2 cellular contexts compared by ENCODE assay signal in the genomic region with DNA sequence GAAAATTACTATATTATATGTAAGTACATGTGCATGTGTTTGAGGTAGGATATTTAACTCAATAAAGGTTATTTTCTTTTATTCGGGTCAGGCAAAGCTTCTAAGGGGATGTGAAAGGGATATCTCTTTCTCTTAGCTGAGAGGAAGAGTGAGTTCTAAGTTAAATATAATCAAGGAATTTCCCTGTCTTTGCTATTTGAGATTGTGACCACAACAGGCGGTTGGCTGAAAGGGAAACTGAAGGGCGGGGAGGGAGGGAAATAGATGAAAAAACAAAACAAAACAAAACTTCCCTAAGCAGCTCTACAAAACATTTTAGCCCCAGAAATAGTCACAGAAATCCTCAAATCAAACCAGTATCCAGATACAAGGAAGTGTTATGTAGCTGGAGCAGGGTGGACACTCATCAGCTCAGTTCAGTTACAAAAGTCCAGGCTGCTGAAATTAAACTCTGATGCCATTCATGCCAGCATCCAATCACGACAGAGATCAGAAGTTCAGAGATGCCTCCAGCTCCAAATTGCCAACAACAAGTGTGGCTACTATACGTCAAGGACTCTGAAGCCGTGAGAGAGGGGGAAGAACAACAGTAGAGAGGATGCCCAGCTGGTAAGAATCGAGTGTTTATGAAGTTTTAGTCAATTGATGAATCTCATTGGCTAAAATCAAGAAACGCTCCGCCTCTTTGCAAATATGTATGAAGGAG.
TF ChIP-seq lines count a peak whose summit lies in the region.

No MANE protein-coding gene starts in this region.

TF ChIP-seq in SK-N-SH treated with all-trans-retinoic acid at 6 μM for 48 hours, 23 proteins besides CTCF, POLR2A, EP300 and RAD21 (continued from another document):
- TF ChIP-seq, protein P1, sequence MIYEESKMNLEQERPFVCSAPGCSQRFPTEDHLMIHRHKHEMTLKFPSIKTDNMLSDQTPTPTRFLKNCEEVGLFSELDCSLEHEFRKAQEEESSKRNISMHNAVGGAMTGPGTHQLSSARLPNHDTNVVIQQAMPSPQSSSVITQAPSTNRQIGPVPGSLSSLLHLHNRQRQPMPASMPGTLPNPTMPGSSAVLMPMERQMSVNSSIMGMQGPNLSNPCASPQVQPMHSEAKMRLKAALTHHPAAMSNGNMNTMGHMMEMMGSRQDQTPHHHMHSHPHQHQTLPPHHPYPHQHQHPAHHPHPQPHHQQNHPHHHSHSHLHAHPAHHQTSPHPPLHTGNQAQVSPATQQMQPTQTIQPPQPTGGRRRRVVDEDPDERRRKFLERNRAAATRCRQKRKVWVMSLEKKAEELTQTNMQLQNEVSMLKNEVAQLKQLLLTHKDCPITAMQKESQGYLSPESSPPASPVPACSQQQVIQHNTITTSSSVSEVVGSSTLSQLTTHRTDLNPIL (CRISPR knock-in tag; IDR thresholded peaks at IDR 0.05; ENCODE audit: low read depth) = no peak
- TF ChIP-seq ZNF70 (CRISPR knock-in tag; IDR thresholded peaks at IDR 0.05) (no peak), SNAI2 (CRISPR knock-in tag; IDR thresholded peaks at IDR 0.05) (no peak), TOX (CRISPR knock-in tag; IDR thresholded peaks at IDR 0.05; ENCODE audit: borderline replicate concordance) (no peak), ISL1 (CRISPR knock-in tag; IDR thresholded peaks at IDR 0.05) (no peak), ZNF8 (CRISPR knock-in tag; IDR thresholded peaks at IDR 0.05) (no peak), ARNTL (CRISPR knock-in tag; IDR thresholded peaks at IDR 0.05; ENCODE audit: borderline replicate concordance, low read depth) (no peak), TCF4 (CRISPR knock-in tag; IDR thresholded peaks at IDR 0.05; ENCODE audit: borderline replicate concordance) (no peak)
- TF ChIP-seq, protein P2, sequence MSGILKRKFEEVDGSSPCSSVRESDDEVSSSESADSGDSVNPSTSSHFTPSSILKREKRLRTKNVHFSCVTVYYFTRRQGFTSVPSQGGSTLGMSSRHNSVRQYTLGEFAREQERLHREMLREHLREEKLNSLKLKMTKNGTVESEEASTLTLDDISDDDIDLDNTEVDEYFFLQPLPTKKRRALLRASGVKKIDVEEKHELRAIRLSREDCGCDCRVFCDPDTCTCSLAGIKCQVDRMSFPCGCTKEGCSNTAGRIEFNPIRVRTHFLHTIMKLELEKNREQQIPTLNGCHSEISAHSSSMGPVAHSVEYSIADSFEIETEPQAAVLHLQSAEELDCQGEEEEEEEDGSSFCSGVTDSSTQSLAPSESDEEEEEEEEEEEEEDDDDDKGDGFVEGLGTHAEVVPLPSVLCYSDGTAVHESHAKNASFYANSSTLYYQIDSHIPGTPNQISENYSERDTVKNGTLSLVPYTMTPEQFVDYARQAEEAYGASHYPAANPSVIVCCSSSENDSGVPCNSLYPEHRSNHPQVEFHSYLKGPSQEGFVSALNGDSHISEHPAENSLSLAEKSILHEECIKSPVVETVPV (CRISPR knock-in tag; IDR thresholded peaks at IDR 0.05) = no peak
- TF ChIP-seq, protein P3, sequence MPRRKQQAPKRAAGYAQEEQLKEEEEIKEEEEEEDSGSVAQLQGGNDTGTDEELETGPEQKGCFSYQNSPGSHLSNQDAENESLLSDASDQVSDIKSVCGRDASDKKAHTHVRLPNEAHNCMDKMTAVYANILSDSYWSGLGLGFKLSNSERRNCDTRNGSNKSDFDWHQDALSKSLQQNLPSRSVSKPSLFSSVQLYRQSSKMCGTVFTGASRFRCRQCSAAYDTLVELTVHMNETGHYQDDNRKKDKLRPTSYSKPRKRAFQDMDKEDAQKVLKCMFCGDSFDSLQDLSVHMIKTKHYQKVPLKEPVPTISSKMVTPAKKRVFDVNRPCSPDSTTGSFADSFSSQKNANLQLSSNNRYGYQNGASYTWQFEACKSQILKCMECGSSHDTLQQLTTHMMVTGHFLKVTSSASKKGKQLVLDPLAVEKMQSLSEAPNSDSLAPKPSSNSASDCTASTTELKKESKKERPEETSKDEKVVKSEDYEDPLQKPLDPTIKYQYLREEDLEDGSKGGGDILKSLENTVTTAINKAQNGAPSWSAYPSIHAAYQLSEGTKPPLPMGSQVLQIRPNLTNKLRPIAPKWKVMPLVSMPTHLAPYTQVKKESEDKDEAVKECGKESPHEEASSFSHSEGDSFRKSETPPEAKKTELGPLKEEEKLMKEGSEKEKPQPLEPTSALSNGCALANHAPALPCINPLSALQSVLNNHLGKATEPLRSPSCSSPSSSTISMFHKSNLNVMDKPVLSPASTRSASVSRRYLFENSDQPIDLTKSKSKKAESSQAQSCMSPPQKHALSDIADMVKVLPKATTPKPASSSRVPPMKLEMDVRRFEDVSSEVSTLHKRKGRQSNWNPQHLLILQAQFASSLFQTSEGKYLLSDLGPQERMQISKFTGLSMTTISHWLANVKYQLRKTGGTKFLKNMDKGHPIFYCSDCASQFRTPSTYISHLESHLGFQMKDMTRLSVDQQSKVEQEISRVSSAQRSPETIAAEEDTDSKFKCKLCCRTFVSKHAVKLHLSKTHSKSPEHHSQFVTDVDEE (CRISPR knock-in tag; IDR thresholded peaks at IDR 0.05) = no peak
TF ChIP-seq in SK-N-SH treated with all-trans-retinoic acid at 6 μM for 48 hours: peak in this region for 0.

TF ChIP-seq in GM23338, 12 proteins besides CTCF, POLR2A, EP300 and RAD21 (continued from another document):
- TF ChIP-seq, protein P4, sequence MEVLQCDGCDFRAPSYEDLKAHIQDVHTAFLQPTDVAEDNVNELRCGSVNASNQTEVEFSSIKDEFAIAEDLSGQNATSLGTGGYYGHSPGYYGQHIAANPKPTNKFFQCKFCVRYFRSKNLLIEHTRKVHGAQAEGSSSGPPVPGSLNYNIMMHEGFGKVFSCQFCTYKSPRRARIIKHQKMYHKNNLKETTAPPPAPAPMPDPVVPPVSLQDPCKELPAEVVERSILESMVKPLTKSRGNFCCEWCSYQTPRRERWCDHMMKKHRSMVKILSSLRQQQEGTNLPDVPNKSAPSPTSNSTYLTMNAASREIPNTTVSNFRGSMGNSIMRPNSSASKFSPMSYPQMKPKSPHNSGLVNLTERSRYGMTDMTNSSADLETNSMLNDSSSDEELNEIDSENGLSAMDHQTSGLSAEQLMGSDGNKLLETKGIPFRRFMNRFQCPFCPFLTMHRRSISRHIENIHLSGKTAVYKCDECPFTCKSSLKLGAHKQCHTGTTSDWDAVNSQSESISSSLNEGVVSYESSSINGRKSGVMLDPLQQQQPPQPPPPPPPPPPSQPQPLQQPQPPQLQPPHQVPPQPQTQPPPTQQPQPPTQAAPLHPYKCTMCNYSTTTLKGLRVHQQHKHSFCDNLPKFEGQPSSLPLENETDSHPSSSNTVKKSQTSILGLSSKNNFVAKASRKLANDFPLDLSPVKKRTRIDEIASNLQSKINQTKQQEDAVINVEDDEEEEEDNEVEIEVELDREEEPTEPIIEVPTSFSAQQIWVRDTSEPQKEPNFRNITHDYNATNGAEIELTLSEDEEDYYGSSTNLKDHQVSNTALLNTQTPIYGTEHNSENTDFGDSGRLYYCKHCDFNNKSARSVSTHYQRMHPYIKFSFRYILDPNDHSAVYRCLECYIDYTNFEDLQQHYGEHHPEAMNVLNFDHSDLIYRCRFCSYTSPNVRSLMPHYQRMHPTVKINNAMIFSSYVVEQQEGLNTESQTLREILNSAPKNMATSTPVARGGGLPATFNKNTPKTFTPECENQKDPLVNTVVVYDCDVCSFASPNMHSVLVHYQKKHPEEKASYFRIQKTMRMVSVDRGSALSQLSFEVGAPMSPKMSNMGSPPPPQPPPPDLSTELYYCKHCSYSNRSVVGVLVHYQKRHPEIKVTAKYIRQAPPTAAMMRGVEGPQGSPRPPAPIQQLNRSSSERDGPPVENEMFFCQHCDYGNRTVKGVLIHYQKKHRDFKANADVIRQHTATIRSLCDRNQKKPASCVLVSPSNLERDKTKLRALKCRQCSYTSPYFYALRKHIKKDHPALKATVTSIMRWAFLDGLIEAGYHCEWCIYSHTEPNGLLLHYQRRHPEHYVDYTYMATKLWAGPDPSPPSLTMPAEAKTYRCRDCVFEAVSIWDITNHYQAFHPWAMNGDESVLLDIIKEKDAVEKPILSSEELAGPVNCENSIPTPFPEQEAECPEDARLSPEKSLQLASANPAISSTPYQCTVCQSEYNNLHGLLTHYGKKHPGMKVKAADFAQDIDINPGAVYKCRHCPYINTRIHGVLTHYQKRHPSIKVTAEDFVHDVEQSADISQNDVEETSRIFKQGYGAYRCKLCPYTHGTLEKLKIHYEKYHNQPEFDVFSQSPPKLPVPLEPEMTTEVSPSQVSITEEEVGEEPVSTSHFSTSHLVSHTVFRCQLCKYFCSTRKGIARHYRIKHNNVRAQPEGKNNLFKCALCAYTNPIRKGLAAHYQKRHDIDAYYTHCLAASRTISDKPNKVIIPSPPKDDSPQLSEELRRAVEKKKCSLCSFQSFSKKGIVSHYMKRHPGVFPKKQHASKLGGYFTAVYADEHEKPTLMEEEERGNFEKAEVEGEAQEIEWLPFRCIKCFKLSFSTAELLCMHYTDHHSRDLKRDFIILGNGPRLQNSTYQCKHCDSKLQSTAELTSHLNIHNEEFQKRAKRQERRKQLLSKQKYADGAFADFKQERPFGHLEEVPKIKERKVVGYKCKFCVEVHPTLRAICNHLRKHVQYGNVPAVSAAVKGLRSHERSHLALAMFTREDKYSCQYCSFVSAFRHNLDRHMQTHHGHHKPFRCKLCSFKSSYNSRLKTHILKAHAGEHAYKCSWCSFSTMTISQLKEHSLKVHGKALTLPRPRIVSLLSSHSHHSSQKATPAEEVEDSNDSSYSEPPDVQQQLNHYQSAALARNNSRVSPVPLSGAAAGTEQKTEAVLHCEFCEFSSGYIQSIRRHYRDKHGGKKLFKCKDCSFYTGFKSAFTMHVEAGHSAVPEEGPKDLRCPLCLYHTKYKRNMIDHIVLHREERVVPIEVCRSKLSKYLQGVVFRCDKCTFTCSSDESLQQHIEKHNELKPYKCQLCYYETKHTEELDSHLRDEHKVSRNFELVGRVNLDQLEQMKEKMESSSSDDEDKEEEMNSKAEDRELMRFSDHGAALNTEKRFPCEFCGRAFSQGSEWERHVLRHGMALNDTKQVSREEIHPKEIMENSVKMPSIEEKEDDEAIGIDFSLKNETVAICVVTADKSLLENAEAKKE (CRISPR knock-in tag; IDR thresholded peaks at IDR 0.05) = no peak
- TF ChIP-seq, protein P5, sequence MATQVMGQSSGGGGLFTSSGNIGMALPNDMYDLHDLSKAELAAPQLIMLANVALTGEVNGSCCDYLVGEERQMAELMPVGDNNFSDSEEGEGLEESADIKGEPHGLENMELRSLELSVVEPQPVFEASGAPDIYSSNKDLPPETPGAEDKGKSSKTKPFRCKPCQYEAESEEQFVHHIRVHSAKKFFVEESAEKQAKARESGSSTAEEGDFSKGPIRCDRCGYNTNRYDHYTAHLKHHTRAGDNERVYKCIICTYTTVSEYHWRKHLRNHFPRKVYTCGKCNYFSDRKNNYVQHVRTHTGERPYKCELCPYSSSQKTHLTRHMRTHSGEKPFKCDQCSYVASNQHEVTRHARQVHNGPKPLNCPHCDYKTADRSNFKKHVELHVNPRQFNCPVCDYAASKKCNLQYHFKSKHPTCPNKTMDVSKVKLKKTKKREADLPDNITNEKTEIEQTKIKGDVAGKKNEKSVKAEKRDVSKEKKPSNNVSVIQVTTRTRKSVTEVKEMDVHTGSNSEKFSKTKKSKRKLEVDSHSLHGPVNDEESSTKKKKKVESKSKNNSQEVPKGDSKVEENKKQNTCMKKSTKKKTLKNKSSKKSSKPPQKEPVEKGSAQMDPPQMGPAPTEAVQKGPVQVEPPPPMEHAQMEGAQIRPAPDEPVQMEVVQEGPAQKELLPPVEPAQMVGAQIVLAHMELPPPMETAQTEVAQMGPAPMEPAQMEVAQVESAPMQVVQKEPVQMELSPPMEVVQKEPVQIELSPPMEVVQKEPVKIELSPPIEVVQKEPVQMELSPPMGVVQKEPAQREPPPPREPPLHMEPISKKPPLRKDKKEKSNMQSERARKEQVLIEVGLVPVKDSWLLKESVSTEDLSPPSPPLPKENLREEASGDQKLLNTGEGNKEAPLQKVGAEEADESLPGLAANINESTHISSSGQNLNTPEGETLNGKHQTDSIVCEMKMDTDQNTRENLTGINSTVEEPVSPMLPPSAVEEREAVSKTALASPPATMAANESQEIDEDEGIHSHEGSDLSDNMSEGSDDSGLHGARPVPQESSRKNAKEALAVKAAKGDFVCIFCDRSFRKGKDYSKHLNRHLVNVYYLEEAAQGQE (IDR thresholded peaks at IDR 0.05; ENCODE audit: unreplicated experiment) = no peak
- TF ChIP-seq JUNB (IDR thresholded peaks at IDR 0.05; ENCODE audit: unreplicated experiment) (no peak), STAT1 (IDR thresholded peaks at IDR 0.05; ENCODE audit: unreplicated experiment) (no peak), ZNF114 (CRISPR knock-in tag; IDR thresholded peaks at IDR 0.05) (no peak), ZNF331 (CRISPR knock-in tag; IDR thresholded peaks at IDR 0.05; ENCODE audit: low read depth) (no peak), POLR2AphosphoS5 (IDR thresholded peaks at IDR 0.05; ENCODE audit: low read depth) (no peak), EZH2phosphoT487 (IDR thresholded peaks at IDR 0.05; ENCODE audit: unreplicated experiment) (no peak), EZH2 (IDR thresholded peaks at IDR 0.05; ENCODE audit: low read depth, unreplicated experiment) (no peak)
- TF ChIP-seq, protein P6, sequence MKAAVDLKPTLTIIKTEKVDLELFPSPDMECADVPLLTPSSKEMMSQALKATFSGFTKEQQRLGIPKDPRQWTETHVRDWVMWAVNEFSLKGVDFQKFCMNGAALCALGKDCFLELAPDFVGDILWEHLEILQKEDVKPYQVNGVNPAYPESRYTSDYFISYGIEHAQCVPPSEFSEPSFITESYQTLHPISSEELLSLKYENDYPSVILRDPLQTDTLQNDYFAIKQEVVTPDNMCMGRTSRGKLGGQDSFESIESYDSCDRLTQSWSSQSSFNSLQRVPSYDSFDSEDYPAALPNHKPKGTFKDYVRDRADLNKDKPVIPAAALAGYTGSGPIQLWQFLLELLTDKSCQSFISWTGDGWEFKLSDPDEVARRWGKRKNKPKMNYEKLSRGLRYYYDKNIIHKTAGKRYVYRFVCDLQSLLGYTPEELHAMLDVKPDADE (IDR thresholded peaks at IDR 0.05) = no peak
